1 cellular context compared by ENCODE assay signal in the genomic region with DNA sequence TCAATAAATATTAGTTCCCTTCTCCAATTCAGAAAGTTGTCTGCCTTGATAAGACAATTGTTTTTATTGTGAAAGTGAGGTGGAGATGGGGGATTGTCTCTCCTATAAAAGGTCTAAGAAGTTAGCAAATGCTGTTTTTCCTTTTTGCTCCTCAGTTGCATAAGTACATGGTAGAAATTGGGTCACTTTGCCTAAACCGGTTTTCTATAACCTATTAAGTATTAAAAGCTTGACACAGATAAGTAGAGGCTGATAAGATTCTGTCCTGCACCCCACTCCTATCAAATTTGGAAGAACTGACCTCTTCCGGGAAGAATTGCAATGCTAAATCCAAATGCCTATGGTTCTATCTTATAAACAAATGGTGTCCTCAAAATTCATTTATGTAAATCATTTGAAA.
TF ChIP-seq lines count a peak whose summit lies in the region.

No MANE protein-coding gene starts in this region.

TF ChIP-seq in HepG2, 621 proteins besides CTCF, POLR2A, EP300 and RAD21:
- TF ChIP-seq, protein P1, sequence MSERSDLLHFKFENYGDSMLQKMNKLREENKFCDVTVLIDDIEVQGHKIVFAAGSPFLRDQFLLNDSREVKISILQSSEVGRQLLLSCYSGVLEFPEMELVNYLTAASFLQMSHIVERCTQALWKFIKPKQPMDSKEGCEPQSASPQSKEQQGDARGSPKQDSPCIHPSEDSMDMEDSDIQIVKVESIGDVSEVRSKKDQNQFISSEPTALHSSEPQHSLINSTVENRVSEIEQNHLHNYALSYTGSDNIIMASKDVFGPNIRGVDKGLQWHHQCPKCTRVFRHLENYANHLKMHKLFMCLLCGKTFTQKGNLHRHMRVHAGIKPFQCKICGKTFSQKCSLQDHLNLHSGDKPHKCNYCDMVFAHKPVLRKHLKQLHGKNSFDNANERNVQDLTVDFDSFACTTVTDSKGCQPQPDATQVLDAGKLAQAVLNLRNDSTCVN (CRISPR knock-in tag; IDR thresholded peaks at IDR 0.05; ENCODE audit: borderline replicate concordance): no peak
- TF ChIP-seq SRY (CRISPR knock-in tag; IDR thresholded peaks at IDR 0.05) (no peak), BCL6 (CRISPR knock-in tag; IDR thresholded peaks at IDR 0.05) (no peak), ZNF616 (CRISPR knock-in tag; IDR thresholded peaks at IDR 0.05; ENCODE audit: low read depth) (no peak), RBAK (CRISPR knock-in tag; IDR thresholded peaks at IDR 0.05) (no peak), ZNF441 (CRISPR knock-in tag; IDR thresholded peaks at IDR 0.05; ENCODE audit: borderline replicate concordance) (no peak), ZNF768 (CRISPR knock-in tag; IDR thresholded peaks at IDR 0.05) (no peak), KMT2A (CRISPR knock-in tag; IDR thresholded peaks at IDR 0.05) (no peak)
- TF ChIP-seq, protein P2, sequence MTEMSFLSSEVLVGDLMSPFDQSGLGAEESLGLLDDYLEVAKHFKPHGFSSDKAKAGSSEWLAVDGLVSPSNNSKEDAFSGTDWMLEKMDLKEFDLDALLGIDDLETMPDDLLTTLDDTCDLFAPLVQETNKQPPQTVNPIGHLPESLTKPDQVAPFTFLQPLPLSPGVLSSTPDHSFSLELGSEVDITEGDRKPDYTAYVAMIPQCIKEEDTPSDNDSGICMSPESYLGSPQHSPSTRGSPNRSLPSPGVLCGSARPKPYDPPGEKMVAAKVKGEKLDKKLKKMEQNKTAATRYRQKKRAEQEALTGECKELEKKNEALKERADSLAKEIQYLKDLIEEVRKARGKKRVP (CRISPR knock-in tag; IDR thresholded peaks at IDR 0.05): no peak
- TF ChIP-seq, protein P3, sequence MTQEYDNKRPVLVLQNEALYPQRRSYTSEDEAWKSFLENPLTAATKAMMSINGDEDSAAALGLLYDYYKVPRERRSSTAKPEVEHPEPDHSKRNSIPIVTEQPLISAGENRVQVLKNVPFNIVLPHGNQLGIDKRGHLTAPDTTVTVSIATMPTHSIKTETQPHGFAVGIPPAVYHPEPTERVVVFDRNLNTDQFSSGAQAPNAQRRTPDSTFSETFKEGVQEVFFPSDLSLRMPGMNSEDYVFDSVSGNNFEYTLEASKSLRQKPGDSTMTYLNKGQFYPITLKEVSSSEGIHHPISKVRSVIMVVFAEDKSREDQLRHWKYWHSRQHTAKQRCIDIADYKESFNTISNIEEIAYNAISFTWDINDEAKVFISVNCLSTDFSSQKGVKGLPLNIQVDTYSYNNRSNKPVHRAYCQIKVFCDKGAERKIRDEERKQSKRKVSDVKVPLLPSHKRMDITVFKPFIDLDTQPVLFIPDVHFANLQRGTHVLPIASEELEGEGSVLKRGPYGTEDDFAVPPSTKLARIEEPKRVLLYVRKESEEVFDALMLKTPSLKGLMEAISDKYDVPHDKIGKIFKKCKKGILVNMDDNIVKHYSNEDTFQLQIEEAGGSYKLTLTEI (CRISPR knock-in tag; conservative IDR thresholded peaks at IDR 0.05): no peak
